Comparison of ENCODE assay signal across 8 cellular contexts in the genomic region with DNA sequence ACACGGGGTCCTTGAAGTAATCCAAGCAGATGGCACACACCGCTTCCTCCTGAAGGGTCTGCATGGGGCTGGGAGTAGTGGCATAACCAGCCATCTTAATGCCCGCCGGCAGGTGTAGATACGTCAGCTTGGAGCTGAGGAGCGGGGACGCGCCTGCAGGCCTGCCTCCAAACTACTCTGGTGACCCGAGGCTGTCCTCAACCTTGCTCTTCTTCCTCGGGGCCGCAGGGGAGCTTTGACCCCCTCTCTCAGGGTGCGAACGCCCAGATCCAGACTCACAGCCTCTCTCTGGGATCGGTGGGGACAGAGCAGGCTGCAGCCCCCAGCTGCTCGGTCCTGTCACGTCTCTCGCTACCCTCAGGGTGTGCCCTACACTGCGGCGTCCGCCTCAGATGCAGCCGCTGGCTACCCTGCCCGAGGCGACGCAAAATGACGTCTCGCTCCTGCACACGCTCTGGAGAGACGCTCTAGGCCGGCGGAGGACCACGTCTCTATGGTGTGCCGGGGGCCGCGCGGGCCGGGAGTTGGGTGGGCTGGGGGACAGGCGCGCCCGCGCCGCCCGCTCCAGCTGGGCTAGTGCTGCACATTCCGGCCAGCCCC. TPM values are rescaled to one million over a fixed set of nuclear protein-coding genes. Genes with fewer than 3 reads are reported as not detected.
DNase-seq lines count a peak whose midpoint lies in the region; ATAC-seq, FAIRE-seq and TF ChIP-seq lines count a peak whose summit lies in the region.

A gene (minus strand): TSS at position 424 of the 600 bp plus-strand sequence. CDS start 330 bp downstream, at position 94.

- peak within 1 kb of the TSS; percentile 99 for H3K9ac ChIP-seq in adipocyte (ENCODE audit: low read length)

- H3K4me3 ChIP-seq in adipocyte (ENCODE audit: low read length) (peak within 1 kb of the TSS; percentile 96), right atrium auricular region (peak within 1 kb of the TSS; percentile 64 to 94), retinal pigment epithelial cell (ENCODE audit: low read length) (peak within 1 kb of the TSS; percentile 96)

- peak; percentile 77 for DNase-seq in GM12891 (ENCODE audit: insufficient read length, low spot score)
- peak; percentile 94 for DNase-seq in RKO (ENCODE audit: low spot score)
- DNase-seq in adipocyte (ENCODE audit: low read depth) = peak; percentile 95
- DNase-seq in right atrium auricular region (ENCODE audit: low spot score) = peak; percentile 90
- DNase-seq in retinal pigment epithelial cell (ENCODE audit: low read depth) = no peak
- DNase-seq in NCI-H2081 (lab: John Stamatoyannopoulos, UW) = no peak
- no peak for DNase-seq in NCI-H146 (lab: John Stamatoyannopoulos, UW)

- ATAC-seq in HG02763 (IDR thresholded peaks at IDR 0.05; ENCODE audit: unreplicated experiment) = peak; percentile 81

- peak; percentile 98 for TF ChIP-seq POLR2A in GM12891 (IDR thresholded peaks at IDR 0.05; ENCODE audit: low read depth, low read length)

- peak within 1 kb of the TSS; percentile 95 to 100 for H3K27ac ChIP-seq in right atrium auricular region

- FAIRE-seq in GM12891 (lab: Jason Lieb, UNC) = peak; percentile 96

- H3K36me3 ChIP-seq in adipocyte (ENCODE audit: control insufficient read depth, insufficient read depth, low read length, severe bottlenecking) (peaks cover 14% of the 10 kb centered on the region), right atrium auricular region (peaks cover 8% of the 10 kb centered on the region)

- no peak for TF ChIP-seq CTCF in right atrium auricular region (IDR thresholded peaks at IDR 0.05)
- no peak for TF ChIP-seq CTCF in retinal pigment epithelial cell (conservative IDR thresholded peaks at IDR 0.05; ENCODE audit: low read depth, low read length)

- H3K9me3 ChIP-seq in adipocyte (ENCODE audit: control insufficient read depth, low read length) (no peaks in the 10 kb centered on the region), right atrium auricular region (no peaks in the 10 kb centered on the region)

- no peaks in the 10 kb centered on the region for H3K27me3 ChIP-seq in adipocyte (replicated peaks; ENCODE audit: control insufficient read depth, insufficient read depth, low read length)
- H3K27me3 ChIP-seq in right atrium auricular region = no peaks in the 10 kb centered on the region

- H3K4me1 ChIP-seq in adipocyte (ENCODE audit: control insufficient read depth, insufficient read depth, low read length) (peaks cover 49% of the 10 kb centered on the region), right atrium auricular region (peaks cover 0 to 54% of the 10 kb centered on the region in 2 donors)

TF ChIP-seq in GM12891, 5 proteins besides CTCF, POLR2A, EP300 and RAD21:
- TF ChIP-seq SPI1 (IDR thresholded peaks at IDR 0.05; ENCODE audit: low read depth, low read length) = no peak
- TF ChIP-seq POLR2AphosphoS5 (IDR thresholded peaks at IDR 0.05; ENCODE audit: low read depth, low read length) = peak; percentile 98
- no peak for TF ChIP-seq PAX5 (IDR thresholded peaks at IDR 0.05; ENCODE audit: insufficient read depth, low read length, severe bottlenecking)
- peak; percentile 92 for TF ChIP-seq POU2F2 (IDR thresholded peaks at IDR 0.05; ENCODE audit: low read depth, low read length)
- peak; percentile 98 for TF ChIP-seq TAF1 (IDR thresholded peaks at IDR 0.05; ENCODE audit: low read depth, low read length)

RNA-seq across cellular contexts. Expression of the gene that starts here (rescaled TPM):
- 8.0 TPM for polyA plus RNA-seq in GM12891 (2012; ENCODE audit: low read depth, missing spikeins)
- 1 to 10 TPM; 4.4 to 9.1 TPM for total RNA-seq in right atrium auricular region

Comparison
In these comparisons a context has a peak if more than half of its experiments do, and no peak if none do; other contexts are left out.
1. DNase-seq: peak in GM12891 (single experiment), RKO (single experiment), adipocyte (single experiment) and right atrium auricular region (single experiment); none in retinal pigment epithelial cell (single experiment), NCI-H2081 (0 of 2) and NCI-H146 (single experiment).
2. Peak in every context shown above with its lines, with median percentiles within 50 percentile points of each other: H3K4me3 ChIP-seq.